In genomic region chr19:35090795-35091214, GRCh38 we compare ENCODE assay signal across 2 cellular contexts.
TF ChIP-seq lines count a peak whose summit lies in the region.

No MANE protein-coding gene starts in this region.

TF ChIP-seq in K562, 482 proteins besides CTCF, POLR2A, EP300 and RAD21 (continues in another document):
- TF ChIP-seq ZNF740 (CRISPR knock-in tag; IDR thresholded peaks at IDR 0.05): peak; percentile 10
- TF ChIP-seq ZNF740 (tag; IDR thresholded peaks at IDR 0.05): no peak
- peak; percentile 78 for TF ChIP-seq L3MBTL2 (IDR thresholded peaks at IDR 0.05)
- TF ChIP-seq NR2F6 (CRISPR knock-in tag; IDR thresholded peaks at IDR 0.05): no peak
- no peak for TF ChIP-seq ZNF354B (CRISPR knock-in tag; IDR thresholded peaks at IDR 0.05)
- no peak for TF ChIP-seq LARP7 (IDR thresholded peaks at IDR 0.05)
- TF ChIP-seq ZNF696 (CRISPR knock-in tag; conservative IDR thresholded peaks at IDR 0.05): no peak
- TF ChIP-seq, protein P1, sequence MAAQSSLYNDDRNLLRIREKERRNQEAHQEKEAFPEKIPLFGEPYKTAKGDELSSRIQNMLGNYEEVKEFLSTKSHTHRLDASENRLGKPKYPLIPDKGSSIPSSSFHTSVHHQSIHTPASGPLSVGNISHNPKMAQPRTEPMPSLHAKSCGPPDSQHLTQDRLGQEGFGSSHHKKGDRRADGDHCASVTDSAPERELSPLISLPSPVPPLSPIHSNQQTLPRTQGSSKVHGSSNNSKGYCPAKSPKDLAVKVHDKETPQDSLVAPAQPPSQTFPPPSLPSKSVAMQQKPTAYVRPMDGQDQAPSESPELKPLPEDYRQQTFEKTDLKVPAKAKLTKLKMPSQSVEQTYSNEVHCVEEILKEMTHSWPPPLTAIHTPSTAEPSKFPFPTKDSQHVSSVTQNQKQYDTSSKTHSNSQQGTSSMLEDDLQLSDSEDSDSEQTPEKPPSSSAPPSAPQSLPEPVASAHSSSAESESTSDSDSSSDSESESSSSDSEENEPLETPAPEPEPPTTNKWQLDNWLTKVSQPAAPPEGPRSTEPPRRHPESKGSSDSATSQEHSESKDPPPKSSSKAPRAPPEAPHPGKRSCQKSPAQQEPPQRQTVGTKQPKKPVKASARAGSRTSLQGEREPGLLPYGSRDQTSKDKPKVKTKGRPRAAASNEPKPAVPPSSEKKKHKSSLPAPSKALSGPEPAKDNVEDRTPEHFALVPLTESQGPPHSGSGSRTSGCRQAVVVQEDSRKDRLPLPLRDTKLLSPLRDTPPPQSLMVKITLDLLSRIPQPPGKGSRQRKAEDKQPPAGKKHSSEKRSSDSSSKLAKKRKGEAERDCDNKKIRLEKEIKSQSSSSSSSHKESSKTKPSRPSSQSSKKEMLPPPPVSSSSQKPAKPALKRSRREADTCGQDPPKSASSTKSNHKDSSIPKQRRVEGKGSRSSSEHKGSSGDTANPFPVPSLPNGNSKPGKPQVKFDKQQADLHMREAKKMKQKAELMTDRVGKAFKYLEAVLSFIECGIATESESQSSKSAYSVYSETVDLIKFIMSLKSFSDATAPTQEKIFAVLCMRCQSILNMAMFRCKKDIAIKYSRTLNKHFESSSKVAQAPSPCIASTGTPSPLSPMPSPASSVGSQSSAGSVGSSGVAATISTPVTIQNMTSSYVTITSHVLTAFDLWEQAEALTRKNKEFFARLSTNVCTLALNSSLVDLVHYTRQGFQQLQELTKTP (IDR thresholded peaks at IDR 0.05; ENCODE audit: low read depth in 1 of 2, partially characterized antibody in 2 of 2): no peak
- TF ChIP-seq LEF1 (IDR thresholded peaks at IDR 0.05): no peak
- no peak for TF ChIP-seq BRD9 (IDR thresholded peaks at IDR 0.05; ENCODE audit: low read depth, partially characterized antibody)

TF ChIP-seq in liver, 16 proteins besides CTCF, POLR2A, EP300 and RAD21:
- TF ChIP-seq FOXA1 (IDR thresholded peaks at IDR 0.05) (no peak), HNF4A (conservative IDR thresholded peaks at IDR 0.05) (peak in 1 of 2 donors; percentile 1)
TF ChIP-seq in liver: peak in this region for 1.
